Comparison of ENCODE assay signal across 16 cellular contexts in genomic region chr9:122226758-122227575, GRCh38. TPM values are rescaled to one million over a fixed set of nuclear protein-coding genes. Genes with fewer than 3 reads are reported as not detected.
A peak's percentile ranks its signal among the peaks of the same experiment; 100 is the strongest.
DNase-seq lines count a peak whose midpoint lies in the region; ATAC-seq and TF ChIP-seq lines count a peak whose summit lies in the region.
"Had no signal": no experiment of that assay in that cellular context is flagged by ENCODE, and none has a peak within 500 bp of the region (broad histone marks: within the 10 kb centered on the region; RNA-seq: fewer than 3 reads in every experiment).

No MANE protein-coding gene starts in this region.

- TF ChIP-seq POLR2A in suprapubic skin (IDR thresholded peaks at IDR 0.05) = no peak

- H3K4me3 ChIP-seq in coronary artery (peak overlapping the region; percentile 64), suprapubic skin (peak overlapping the region; percentile 53)
- H3K4me3 ChIP-seq: ovary had no signal

- H3K9me3 ChIP-seq in suprapubic skin = no peaks in the 10 kb centered on the region
- H3K9me3 ChIP-seq: ovary had no signal

- ATAC-seq in activated T-cell treated with anti-CD3 and anti-CD28 coated beads, Interleukin-2, amount 50 U/mL, for 72 hours (replicated peaks in 1 of 2) = no peak
- ATAC-seq in GM19397 (IDR thresholded peaks at IDR 0.05; ENCODE audit: unreplicated experiment) (no peak), GM19351 (IDR thresholded peaks at IDR 0.05; ENCODE audit: unreplicated experiment) (no peak)

- no peaks in the 10 kb centered on the region for H3K9me3 Mint-ChIP-seq in activated T-cell treated with anti-CD3 and anti-CD28 coated beads, Interleukin-2, amount 50 U/mL, for 72 hours

- intact Hi-C loops in head of caudate nucleus (cut with DNase I) = no loop called here

- no peaks in the 10 kb centered on the region for H3K36me3 ChIP-seq in suprapubic skin
- H3K36me3 ChIP-seq: ovary had no signal

- no peak overlapping the region for H3K27ac Mint-ChIP-seq in activated T-cell treated with anti-CD3 and anti-CD28 coated beads, Interleukin-2, amount 50 U/mL, for 72 hours

- peaks cover 42% of the 10 kb centered on the region for H3K4me1 ChIP-seq in suprapubic skin

- H3K4me1 Mint-ChIP-seq in activated T-cell treated with anti-CD3 and anti-CD28 coated beads, Interleukin-2, amount 50 U/mL, for 72 hours (ENCODE audit: low read depth) = no peaks in the 10 kb centered on the region

- no peaks in the 10 kb centered on the region for H3K36me3 Mint-ChIP-seq in activated T-cell treated with anti-CD3 and anti-CD28 coated beads, Interleukin-2, amount 50 U/mL, for 72 hours (ENCODE audit: insufficient read depth in 2 of 2)

- peak overlapping the region; percentile 22 to 38 for H3K4me3 Mint-ChIP-seq in activated T-cell treated with anti-CD3 and anti-CD28 coated beads, Interleukin-2, amount 50 U/mL, for 72 hours

- no peak for DNase-seq in activated T-cell treated with anti-CD3 and anti-CD28 coated beads, Interleukin-2, amount 50 U/mL, for 72 hours
- DNase-seq in activated T-cell treated with anti-CD3 and anti-CD28 coated beads for 4 hours (no peak), coronary artery (ENCODE audit: low spot score) (no peak), lung microvascular endothelial cell (ENCODE audit: low read depth in 2 of 2) (peak; percentile 26 to 54), suprapubic skin (ENCODE audit: low spot score in 2 of 2) (no peak), head of caudate nucleus (no peak)
- DNase-seq: ACHN; activated T-cell treated with anti-CD3 and anti-CD28 coated beads, Interleukin-2, amount 50 U/mL, for 1 hour; MV-4-11; NCI-H510A; ovary; RPMI8226; stimulated activated CD4-positive, alpha-beta T cell treated with anti-CD3 and anti-CD28 coated beads, Interleukin-4, amount 100 ng/mL, for 24 hours had no signal

- TF ChIP-seq CTCF in coronary artery (IDR thresholded peaks at IDR 0.05) (no peak), suprapubic skin (IDR thresholded peaks at IDR 0.05) (no peak)

- H3K27me3 Mint-ChIP-seq in activated T-cell treated with anti-CD3 and anti-CD28 coated beads, Interleukin-2, amount 50 U/mL, for 72 hours (ENCODE audit: low read depth) = peaks cover 43% of the 10 kb centered on the region

- peaks cover 94% of the 10 kb centered on the region for H3K27me3 ChIP-seq in suprapubic skin
- H3K27me3 ChIP-seq: ovary had no signal

- H3K27ac ChIP-seq in coronary artery (no peak overlapping the region), suprapubic skin (no peak overlapping the region)
- H3K27ac ChIP-seq: epithelial cell of prostate, ovary had no signal

- 27% methylated on average over 45 of the region's 59 CpGs for WGBS in suprapubic skin

- no peak for TF ChIP-seq EP300 in suprapubic skin (IDR thresholded peaks at IDR 0.05)

RNA-seq across cellular contexts. Expression of gene LHX6, which starts 1.8 kb away (rescaled TPM):
- under 1 TPM in 1 of 2 donors, not detected in 1; 0.29 TPM for total RNA-seq in activated T-cell treated with anti-CD3 and anti-CD28 coated beads, Interleukin-2, amount 50 U/mL, for 72 hours
- total RNA-seq in lung microvascular endothelial cell = 0.40 and 1.7 TPM in 2 replicates
- total RNA-seq in suprapubic skin = 1 to 10 TPM; 1.4 to 7.3 (median 3.4) TPM

RNA-seq across cellular contexts. Expression of gene RBM18, which starts 37.7 kb away (rescaled TPM):
- total RNA-seq in activated T-cell treated with anti-CD3 and anti-CD28 coated beads, Interleukin-2, amount 50 U/mL, for 72 hours = 10 to 100 TPM; 30.0 to 35.8 TPM
- total RNA-seq in lung microvascular endothelial cell = 5.2 and 6.5 TPM in 2 replicates
- 10 to 100 TPM; 10.2 to 15.8 (median 11.9) TPM for total RNA-seq in suprapubic skin

RNA-seq across cellular contexts. Expression of gene MRRF, which starts 37.7 kb away (rescaled TPM):
- total RNA-seq in activated T-cell treated with anti-CD3 and anti-CD28 coated beads, Interleukin-2, amount 50 U/mL, for 72 hours = 10 to 100 TPM; 42.6 to 47.7 TPM
- total RNA-seq in lung microvascular endothelial cell (24.6 and 32.3 TPM in 2 replicates), suprapubic skin (10 to 100 TPM; 41.3 to 75.2 (median 44.2) TPM)

Comparison
In these comparisons a context has a peak if more than half of its experiments do, and no peak if none do; other contexts are left out.
1. DNase-seq: peak in lung microvascular endothelial cell (2 of 2); none in activated T-cell treated with anti-CD3 and anti-CD28 coated beads, Interleukin-2, amount 50 U/mL, for 72 hours (0 of 2), activated T-cell treated with anti-CD3 and anti-CD28 coated beads for 4 hours (single experiment), coronary artery (single experiment), suprapubic skin (0 of 2) and head of caudate nucleus (0 of 42).